20 cellular contexts compared by ENCODE assay signal in genomic region chr4:169795585-169795984, GRCh38. TPM values are rescaled to one million over a fixed set of nuclear protein-coding genes. Genes with fewer than 3 reads are reported as not detected.
DNase-seq lines count a peak whose midpoint lies in the region; ATAC-seq and TF ChIP-seq lines count a peak whose summit lies in the region.
"Had no signal": no experiment of that assay in that cellular context is flagged by ENCODE, and none has a peak within 500 bp of the region (broad histone marks: within the 10 kb centered on the region; RNA-seq: fewer than 3 reads in every experiment).

No MANE protein-coding gene starts in this region.

- peaks cover 12% of the 10 kb centered on the region for H3F3A ChIP-seq in SK-N-SH (replicated peaks; ENCODE audit: insufficient read depth)

- no peaks in the 10 kb centered on the region for H3K79me2 ChIP-seq in SK-N-SH (ENCODE audit: insufficient read depth)

- H3K36me3 ChIP-seq in SK-N-SH (replicated peaks in 1 of 2; ENCODE audit: control insufficient read depth in 1 of 2, insufficient read depth in 2 of 2, low read length in 1 of 2), result no peaks in the 10 kb centered on the region
- H3K36me3 ChIP-seq: cardiac muscle cell, HAP-1, heart right ventricle, lower lobe of right lung, sigmoid colon, vagina had no signal

- no peaks in the 10 kb centered on the region for H4K20me1 ChIP-seq in SK-N-SH (ENCODE audit: insufficient read depth)

- TF ChIP-seq RAD21 in SK-N-SH (IDR thresholded peaks at IDR 0.05; ENCODE audit: low read length), result no peak

- no peak for TF ChIP-seq CTCF in SK-N-SH (IDR thresholded peaks at IDR 0.05)
- TF ChIP-seq CTCF in fibroblast of the aortic adventitia (IDR thresholded peaks at IDR 0.05; ENCODE audit: insufficient read depth, low read length), result no peak

- H3K9ac ChIP-seq in SK-N-SH, result no peak overlapping the region

- H3K4me2 ChIP-seq in SK-N-SH, result peak overlapping the region; percentile 38; the same call in 1 of the 2 replicates

- DNase-seq in HCEC 1CT (peak; percentile 14), SK-N-SH (no peak), fibroblast of the aortic adventitia (ENCODE audit: low read depth) (peak; percentile 22)
- DNase-seq in stimulated activated naive CD8-positive, alpha-beta T cell treated with anti-CD3 and anti-CD28 coated beads, Interleukin-15, Interleukin-2, amounts not matched to agents 100 U/mL and 50 U/mL, for 24 hours, result no peak
- DNase-seq in activated T-cell treated with anti-CD3 and anti-CD28 coated beads, Interleukin-2, amount 50 U/mL, for 48 hours, result no peak
- DNase-seq: activated gamma-delta T cell; CD8-positive, alpha-beta T cell; heart right ventricle; lower lobe of right lung; NCI-H1930; NCI-H748 treated with DMSO at 0.1 percent for 48 hours; SHP77 treated with DMSO at 0.1 percent for 48 hours; sigmoid colon; stimulated activated naive CD4-positive, alpha-beta T cell; T1000 had no signal

- no peaks in the 10 kb centered on the region for H3K27me3 ChIP-seq in SK-N-SH (ENCODE audit: insufficient read depth)
- H3K27me3 ChIP-seq: vagina had no signal

- H3K4me3 ChIP-seq in SK-N-SH (ENCODE audit: low read depth in 2 of 2, low read length in 1 of 2) (no peak overlapping the region), fibroblast of the aortic adventitia (ENCODE audit: low read depth, low read length) (no peak overlapping the region)
- H3K4me3 ChIP-seq: cardiac muscle cell, HAP-1, heart right ventricle, lower lobe of right lung, sigmoid colon, vagina had no signal

- 5% methylated on average over 4 of the region's 4 CpGs for WGBS in SK-N-SH (ENCODE audit: low lambda C conversion rate)

- no peaks in the 10 kb centered on the region for H3K9me2 ChIP-seq in SK-N-SH

- H3K9me3 ChIP-seq in SK-N-SH, result no peaks in the 10 kb centered on the region
- H3K9me3 ChIP-seq: HAP-1, heart right ventricle, lower lobe of right lung, sigmoid colon, vagina had no signal

- POLR2A ChIA-PET in SK-N-SH (lab: Yijun Ruan, JAX), result no interaction called here

- CTCF ChIA-PET in SK-N-SH (lab: Yijun Ruan, JAX), result interaction anchor here (0.7 to 1.3 kb wide), 2 partner anchors 14 to 252 kb away, joined by 3 read pairs; no protein-coding TSS in a partner anchor

- no peak for TF ChIP-seq EP300 in SK-N-SH (IDR thresholded peaks at IDR 0.05; ENCODE audit: borderline replicate concordance in 1 of 2, low read depth in 1 of 2, low read length in 1 of 2)

- H2AFZ ChIP-seq in SK-N-SH (ENCODE audit: low read depth), result 0 out of 2 replicates have a peak overlapping the region, but pooled peaks have one; percentile 13

- H3K4me1 ChIP-seq in SK-N-SH (ENCODE audit: control insufficient read depth in 1 of 2, insufficient read depth in 2 of 2, low read depth in 1 of 2, low read length in 1 of 2), result peaks cover 2 to 12% of the 10 kb centered on the region in 2 experiments; a peak in 2 of 4 replicates

- peak overlapping the region in 1 of 2 experiments; percentile 57; a peak in 2 of 4 replicates for H3K27ac ChIP-seq in SK-N-SH (ENCODE audit: low read depth in 2 of 2, low read length in 1 of 2)
- H3K27ac ChIP-seq: cardiac muscle cell, heart right ventricle, lower lobe of right lung, sigmoid colon, vagina had no signal

- ATAC-seq in stimulated activated naive CD8-positive, alpha-beta T cell treated with anti-CD3 and anti-CD28 coated beads, Interleukin-15, Interleukin-2, amounts not matched to agents 100 U/mL and 50 U/mL, for 24 hours, result peak; percentile 28
- ATAC-seq in GM18870 (IDR thresholded peaks at IDR 0.05; ENCODE audit: unreplicated experiment) (no peak), GM21717 (IDR thresholded peaks at IDR 0.05; ENCODE audit: unreplicated experiment) (no peak)
- ATAC-seq: CD8-positive, alpha-beta T cell; heart right ventricle; lower lobe of right lung had no signal

TF ChIP-seq in SK-N-SH, 30 proteins besides CTCF, POLR2A, EP300 and RAD21 (continues in another document):
- no peak for TF ChIP-seq USF2 (IDR thresholded peaks at IDR 0.05; ENCODE audit: borderline replicate concordance, low read depth, low read length)
- no peak for TF ChIP-seq RCOR1 (IDR thresholded peaks at IDR 0.05; ENCODE audit: low read length)
- TF ChIP-seq MAX (IDR thresholded peaks at IDR 0.05; ENCODE audit: low read depth), result no peak
- TF ChIP-seq JUND (IDR thresholded peaks at IDR 0.05), result peak; percentile 50; the same call in 1 of the 2 replicates
- TF ChIP-seq RFX5 (IDR thresholded peaks at IDR 0.05; ENCODE audit: low read length), result no peak
- 0 out of 2 replicates have a peak, but pooled peaks have one; percentile 16 for TF ChIP-seq TEAD4 (IDR thresholded peaks at IDR 0.05; ENCODE audit: borderline replicate concordance, insufficient read depth)
- peak; percentile 74 for TF ChIP-seq FOSL2 (IDR thresholded peaks at IDR 0.05; ENCODE audit: borderline replicate concordance, low read depth)
- no peak for TF ChIP-seq RXRA (IDR thresholded peaks at IDR 0.05; ENCODE audit: borderline replicate concordance, low read depth)
- no peak for TF ChIP-seq SMC3 (IDR thresholded peaks at IDR 0.05; ENCODE audit: low read depth, low read length)
- peak; percentile 44; the same call in 1 of the 2 replicates for TF ChIP-seq REST (IDR thresholded peaks at IDR 0.05; ENCODE audit: low read depth, low read length)
- no peak for TF ChIP-seq IRF3 (IDR thresholded peaks at IDR 0.05; ENCODE audit: low read depth, low read length)
- TF ChIP-seq PBX3 (IDR thresholded peaks at IDR 0.05), result peak; percentile 60

RNA-seq across cellular contexts. Expression of gene HPF1, which starts 37.8 kb away (rescaled TPM):
- polyA plus RNA-seq in SK-N-SH (2012; rRNA removed), result 23.0 and 23.5 TPM in 2 replicates
- 40.1 and 45.9 TPM in 2 replicates for polyA plus RNA-seq in SK-N-SH (2012; cell fraction: cytosol; rRNA removed)
- polyA plus RNA-seq in SK-N-SH (2012; cell fraction: nucleus; rRNA removed), result 11.5 and 12.8 TPM in 2 replicates
- total RNA-seq in fibroblast of the aortic adventitia (ENCODE audit: low replicate concordance), result 26.5 and 53.8 TPM in 2 replicates

Comparison
In these comparisons a context has a peak if more than half of its experiments do, and no peak if none do; other contexts are left out.
1. DNase-seq: peak in HCEC 1CT (single experiment) and fibroblast of the aortic adventitia (single experiment); none in SK-N-SH (single experiment), stimulated activated naive CD8-positive, alpha-beta T cell treated with anti-CD3 and anti-CD28 coated beads, Interleukin-15, Interleukin-2, amounts not matched to agents 100 U/mL and 50 U/mL, for 24 hours (single experiment) and activated T-cell treated with anti-CD3 and anti-CD28 coated beads, Interleukin-2, amount 50 U/mL, for 48 hours (0 of 2).